Comparison of ENCODE assay signal across 8 cellular contexts in genomic region chr7:107892367-107892741, GRCh38. TPM values are rescaled to one million over a fixed set of nuclear protein-coding genes. Genes with fewer than 3 reads are reported as not detected.
DNase-seq lines count a peak whose midpoint lies in the region; ATAC-seq and TF ChIP-seq lines count a peak whose summit lies in the region.
"Not testable (repeated sequence)": the region's sequence is repeated elsewhere in the genome, so short reads cannot be mapped to it uniquely, and the experiment has no call there.

No MANE protein-coding gene starts in this region.

- CTCF ChIA-PET in PC-3 (lab: Charles Lee) = not testable (repeated sequence)

- not testable (repeated sequence) for ATAC-seq in PC-3, heart left ventricle

- H3K4me2 ChIP-seq in GM23248 (ENCODE audit: unreplicated experiment) (peak overlapping the region; percentile 82), PC-3 (ENCODE audit: low read length) (peak overlapping the region; percentile 81)

- not testable (repeated sequence) for BruUV-seq in PC-3 (replicated peaks; lab: Mats Ljungman, UMichigan)

- POLR2A ChIA-PET in PC-3 (lab: Charles Lee; ENCODE audit: unreplicated experiment) = not testable (repeated sequence)

- H3K4me1 Mint-ChIP-seq in activated T-helper 1 cell treated with anti-CD3 and anti-CD28 coated beads, Interleukin-12 subunit alpha, Interleukin-12 subunit beta, Interleukin-2, Interleukin-4 antibody, amounts not matched to agents 30 ng/mL and 10 ng/mL and 1 ng/mL, durations not matched to agents 14 hours and 24 hours and 36 hours (ENCODE audit: low read depth) = peaks cover 56% of the 10 kb centered on the region

- not testable (repeated sequence) for DNase-seq in GM23248; PC-3; activated T-helper 1 cell treated with anti-CD3 and anti-CD28 coated beads, Interleukin-12 subunit alpha, Interleukin-12 subunit beta, Interleukin-2, Interleukin-4 antibody, amounts not matched to agents 30 ng/mL and 10 ng/mL and 1 ng/mL, durations not matched to agents 14 hours and 24 hours and 36 hours (ENCODE audit: low spot score); coronary artery (ENCODE audit: low spot score); heart left ventricle

- H3K9ac ChIP-seq in GM23248 (peak overlapping the region; percentile 90), PC-3 (ENCODE audit: low read length) (peak overlapping the region; percentile 88), skeletal muscle tissue (ENCODE audit: low read depth in 1 of 3, low read length in 3 of 3) (peak overlapping the region; percentile 93 to 98 (median 93))

- not testable (repeated sequence) for TF ChIP-seq CTCF in 22Rv1 (IDR thresholded peaks at IDR 0.05); PC-3 (conservative IDR thresholded peaks at IDR 0.05; ENCODE audit: low read depth, low read length); coronary artery (IDR thresholded peaks at IDR 0.05); heart left ventricle (IDR thresholded peaks at IDR 0.05)

- WGBS in GM23248 (ENCODE audit: low coverage in 1 of 2, low lambda C conversion rate in 2 of 2, missing lambda C conversion rate in 2 of 2), 2 experiments = 89 to 92% methylated on average over 8 of the region's 8 CpGs
- 67 to 85% (median 81%) methylated on average over 8 of the region's 8 CpGs for WGBS in heart left ventricle, 4 donors

- not testable (repeated sequence) for TF ChIP-seq POLR2A in heart left ventricle (IDR thresholded peaks at IDR 0.05)

- H3K27me3 ChIP-seq in GM23248 (replicated peaks; ENCODE audit: insufficient read depth); PC-3 (ENCODE audit: low read length); heart left ventricle; muscle layer of duodenum (ENCODE audit: low read depth, low read length); skeletal muscle tissue (ENCODE audit: control insufficient read depth in 3 of 3, insufficient read depth in 3 of 3, low read length in 3 of 3): not testable (repeated sequence)

- in situ Hi-C loops in GM23248 (cut with MboI) = not testable (repeated sequence)

- peak overlapping the region; percentile 90; the same call in 1 of the 2 replicates for H3K27ac ChIP-seq in 22Rv1
- H3K27ac ChIP-seq in GM23248 = peak overlapping the region; percentile 86; the same call in 1 of the 2 replicates
- H3K27ac ChIP-seq in PC-3 (ENCODE audit: low read length) = not testable (repeated sequence)
- H3K27ac ChIP-seq in coronary artery = peak overlapping the region in 1 of 2 donors; percentile 96
- H3K27ac ChIP-seq in heart left ventricle = peak overlapping the region in 8 of 12 donors; percentile 95 to 99 (median 97)
- peak overlapping the region; percentile 97 for H3K27ac ChIP-seq in muscle layer of duodenum (ENCODE audit: low read length)
- peak overlapping the region; percentile 94 for H3K27ac ChIP-seq in skeletal muscle tissue (ENCODE audit: low read depth, low read length)

- peak overlapping the region; percentile 100 for H3K4me3 Mint-ChIP-seq in activated T-helper 1 cell treated with anti-CD3 and anti-CD28 coated beads, Interleukin-12 subunit alpha, Interleukin-12 subunit beta, Interleukin-2, Interleukin-4 antibody, amounts not matched to agents 30 ng/mL and 10 ng/mL and 1 ng/mL, durations not matched to agents 14 hours and 24 hours and 36 hours

- not testable (repeated sequence) for H3K9me3 Mint-ChIP-seq in activated T-helper 1 cell treated with anti-CD3 and anti-CD28 coated beads, Interleukin-12 subunit alpha, Interleukin-12 subunit beta, Interleukin-2, Interleukin-4 antibody, amounts not matched to agents 30 ng/mL and 10 ng/mL and 1 ng/mL, durations not matched to agents 14 hours and 24 hours and 36 hours

- H3K36me3 ChIP-seq in GM23248 (ENCODE audit: low read depth) (peaks cover 13% of the 10 kb centered on the region; the same call in 1 of the 2 replicates), PC-3 (ENCODE audit: low read depth, low read length) (peaks cover 14% of the 10 kb centered on the region; the same call in 1 of the 2 replicates), heart left ventricle (peaks cover 0 to 43% (median 40%) of the 10 kb centered on the region in 9 donors), muscle layer of duodenum (ENCODE audit: control insufficient read depth in 1 of 2, insufficient read depth in 2 of 2, low read length in 2 of 2) (peaks cover 4 to 19% of the 10 kb centered on the region in 2 donors), skeletal muscle tissue (ENCODE audit: control insufficient read depth in 3 of 3, insufficient read depth in 3 of 3, low read length in 3 of 3) (peaks cover 0 to 29% (median 11%) of the 10 kb centered on the region in 3 donors)

- H2AFZ ChIP-seq in GM23248 (0 out of 2 replicates have a peak overlapping the region, but pooled peaks have one; percentile 97), PC-3 (ENCODE audit: low read length) (0 out of 2 replicates have a peak overlapping the region, but pooled peaks have one; percentile 96)

- H3K4me1 ChIP-seq in GM23248 (ENCODE audit: insufficient read depth) = peaks cover 29% of the 10 kb centered on the region
- H3K4me1 ChIP-seq in PC-3 (ENCODE audit: insufficient read depth, low read length) = peaks cover 31% of the 10 kb centered on the region
- H3K4me1 ChIP-seq in heart left ventricle = peaks cover 7 to 60% (median 42%) of the 10 kb centered on the region in 12 donors
- peaks cover 10 to 38% of the 10 kb centered on the region in 2 donors for H3K4me1 ChIP-seq in muscle layer of duodenum (ENCODE audit: control insufficient read depth in 1 of 2, insufficient read depth in 2 of 2, low read length in 2 of 2)
- H3K4me1 ChIP-seq in skeletal muscle tissue (ENCODE audit: control insufficient read depth in 3 of 3, insufficient read depth in 3 of 3, low read length in 3 of 3) = peaks cover 19 to 39% (median 38%) of the 10 kb centered on the region in 3 donors

- H3K9me3 ChIP-seq in GM23248 (ENCODE audit: low read depth); PC-3 (ENCODE audit: low read length); heart left ventricle; muscle layer of duodenum (ENCODE audit: control insufficient read depth in 1 of 2, low read length in 2 of 2); skeletal muscle tissue (ENCODE audit: control insufficient read depth in 3 of 3, low read length in 3 of 3): not testable (repeated sequence)

- 0 out of 2 replicates have a peak, but pooled peaks cover 10% of the 10 kb centered on the region for H3F3A ChIP-seq in GM23248 (ENCODE audit: insufficient read depth)
- not testable (repeated sequence) for H3F3A ChIP-seq in PC-3 (ENCODE audit: low read length, unreplicated experiment)

- H3K9me2 ChIP-seq in GM23248 (ENCODE audit: insufficient read depth); PC-3 (replicated peaks; ENCODE audit: low read length): not testable (repeated sequence)

- H4K20me1 ChIP-seq in GM23248 (ENCODE audit: insufficient read depth) = not testable (repeated sequence)
- H4K20me1 ChIP-seq in PC-3 (ENCODE audit: low read length) = peaks cover 14% of the 10 kb centered on the region

- intact Hi-C loops in PC-3 (cut with micrococcal nuclease) = loop anchor here (5.0 to 10.0 kb wide), 3 partner anchors 110 to 202 kb away; partner anchors contain the start of gene LAMB1
- intact Hi-C loops in activated T-helper 1 cell treated with anti-CD3 and anti-CD28 coated beads, Interleukin-12 subunit alpha, Interleukin-12 subunit beta, Interleukin-2, Interleukin-4 antibody, amounts not matched to agents 30 ng/mL and 10 ng/mL and 1 ng/mL, durations not matched to agents 14 hours and 24 hours and 36 hours (cut with micrococcal nuclease) = loop anchor here (5.0 kb wide), 2 partner anchors 255 to 310 kb away; partner anchors contain the start of gene BCAP29
- intact Hi-C loops in heart left ventricle (cut with DNase I) = loop anchor here in 6 of 10 donors (5.0 to 10.0 kb wide), 6 partner anchors 112 to 635 kb away; partner anchors contain the start of genes LAMB1 (in 2 of the 6) and PNPLA8 (in 1 of the 6)

- peak overlapping the region; percentile 85 for H3K4me3 ChIP-seq in GM23248
- peak overlapping the region; percentile 81 for H3K4me3 ChIP-seq in PC-3 (ENCODE audit: low read length)
- peak overlapping the region; percentile 84 for H3K4me3 ChIP-seq in coronary artery
- peak overlapping the region in 10 of 12 donors; percentile 66 to 94 (median 77) for H3K4me3 ChIP-seq in heart left ventricle
- H3K4me3 ChIP-seq in muscle layer of duodenum (ENCODE audit: low read depth in 1 of 2, low read length in 2 of 2) = peak overlapping the region; percentile 76 to 95
- H3K4me3 ChIP-seq in skeletal muscle tissue (ENCODE audit: low read length in 3 of 3) = peak overlapping the region; percentile 85 to 96 (median 93)

- H3K27ac Mint-ChIP-seq in activated T-helper 1 cell treated with anti-CD3 and anti-CD28 coated beads, Interleukin-12 subunit alpha, Interleukin-12 subunit beta, Interleukin-2, Interleukin-4 antibody, amounts not matched to agents 30 ng/mL and 10 ng/mL and 1 ng/mL, durations not matched to agents 14 hours and 24 hours and 36 hours = peak overlapping the region; percentile 100

- peaks cover 62% of the 10 kb centered on the region for H3K79me2 ChIP-seq in GM23248 (ENCODE audit: insufficient read depth)
- H3K79me2 ChIP-seq in PC-3 (ENCODE audit: low read length) = peaks cover 61% of the 10 kb centered on the region

- H3K27me3 Mint-ChIP-seq in activated T-helper 1 cell treated with anti-CD3 and anti-CD28 coated beads, Interleukin-12 subunit alpha, Interleukin-12 subunit beta, Interleukin-2, Interleukin-4 antibody, amounts not matched to agents 30 ng/mL and 10 ng/mL and 1 ng/mL, durations not matched to agents 14 hours and 24 hours and 36 hours (ENCODE audit: insufficient read depth) = not testable (repeated sequence)

- H3K36me3 Mint-ChIP-seq in activated T-helper 1 cell treated with anti-CD3 and anti-CD28 coated beads, Interleukin-12 subunit alpha, Interleukin-12 subunit beta, Interleukin-2, Interleukin-4 antibody, amounts not matched to agents 30 ng/mL and 10 ng/mL and 1 ng/mL, durations not matched to agents 14 hours and 24 hours and 36 hours (ENCODE audit: low read depth) = peaks cover 29% of the 10 kb centered on the region

RNA-seq across cellular contexts. Expression of gene DLD, which starts 1.4 kb away (rescaled TPM):
- total RNA-seq in GM23248 (2014; rRNA removed; shearing (Covaris generic)) = 80.1 and 84.5 TPM in 2 replicates
- polyA plus RNA-seq in GM23248 (2016; fragmentation: Nextera tagmentation; extraction: Ambion mirVana) (97.1 and 99.4 TPM in 2 replicates), heart left ventricle (100 to 1,000 TPM in 1 of 2 donors, 10 to 100 TPM in 1; 55.3 to 276 TPM)
- total RNA-seq in PC-3 (2014; rRNA removed) (53.6 and 64.0 TPM in 2 replicates), heart left ventricle (100 to 1,000 TPM; 154 to 426 (median 287) TPM), skeletal muscle tissue (69.4 TPM)
- total RNA-seq in activated T-helper 1 cell treated with anti-CD3 and anti-CD28 coated beads, Interleukin-12 subunit alpha, Interleukin-12 subunit beta, Interleukin-2, Interleukin-4 antibody, amounts not matched to agents 30 ng/mL and 10 ng/mL and 1 ng/mL, durations not matched to agents 14 hours and 24 hours and 36 hours = 98.6 and 114 TPM in 2 replicates
